Comparison of ENCODE assay signal across 27 cellular contexts in the genomic region with DNA sequence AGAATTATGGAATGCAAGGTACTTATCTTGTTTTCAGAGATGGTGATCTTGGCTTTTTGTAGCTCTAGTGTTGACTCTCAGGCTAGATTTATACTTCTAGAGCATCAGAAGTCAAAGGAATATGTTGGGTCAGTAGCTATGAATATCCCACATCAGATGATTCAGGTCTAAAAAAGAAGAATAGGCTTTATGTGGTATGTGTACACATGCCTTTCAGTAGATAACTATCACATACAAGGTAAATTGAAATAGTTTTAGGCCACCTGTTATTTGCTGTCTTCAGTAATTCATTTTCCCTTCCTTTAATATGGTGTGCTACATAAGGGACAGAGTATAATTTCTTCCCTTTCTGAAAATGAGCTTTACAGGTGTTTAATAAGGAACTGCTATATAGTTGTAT.
"Had no signal": no experiment of that assay in that cellular context is flagged by ENCODE, and none has a peak within 500 bp of the region (broad histone marks: within the 10 kb centered on the region; RNA-seq: fewer than 3 reads in every experiment).

No MANE protein-coding gene starts in this region.

- H3K4me3 Mint-ChIP-seq: naive B cell; natural killer cell; neural crest cell; stimulated activated naive B cell treated with anti-CD40 and anti-IgM and Interleukin-4, amounts not matched to agents 10 μg/mL and 1 μg/mL and 100 μg/mL, for 72 hours had no signal

- FAIRE-seq: keratinocyte, pancreas, small intestine had no signal

- H3K4me3 ChIP-seq: left lung, lower lobe of right lung, pancreas, prostate gland, stomach, testis, thyroid gland, transverse colon, upper lobe of left lung, vagina had no signal

- DNase-seq: hippocampal formation; left colon; left lung; lower lobe of right lung; mammary epithelial cell; mesenchymal stem cell; naive B cell; natural killer cell; nucleus accumbens; pancreas; posterior cingulate gyrus; right cardiac atrium; small intestine; stimulated activated CD4-positive, alpha-beta T cell treated with anti-CD3 and anti-CD28 coated beads, Interleukin-1b, Interleukin-23, amount 100 ng/mL, for 48 hours; stimulated activated CD4-positive, alpha-beta T cell treated with anti-CD3 and anti-CD28 coated beads, Interleukin-4, amount 100 ng/mL, for 1 hour; stimulated activated naive B cell treated with anti-CD40 and anti-IgM and Interleukin-4, amounts not matched to agents 10 μg/mL and 1 μg/mL and 100 μg/mL, for 72 hours; stimulated activated naive CD8-positive, alpha-beta T cell treated with anti-CD3 and anti-CD28 coated beads, Interleukin-15, Interleukin-2, amounts not matched to agents 100 U/mL and 50 U/mL, for 24 hours; stomach; testis; thyroid gland; transverse colon; upper lobe of left lung had no signal

- H3K9me3 ChIP-seq: left lung, lower lobe of right lung, pancreas, prostate gland, stomach, testis, thyroid gland, transverse colon, upper lobe of left lung, vagina had no signal

- H3K27me3 Mint-ChIP-seq: naive B cell; stimulated activated naive B cell treated with anti-CD40 and anti-IgM and Interleukin-4, amounts not matched to agents 10 μg/mL and 1 μg/mL and 100 μg/mL, for 72 hours had no signal

- H3K27me3 ChIP-seq: left lung, pancreas, stomach, testis, thyroid gland, transverse colon, upper lobe of left lung, vagina had no signal

- H3K27ac Mint-ChIP-seq: natural killer cell; stimulated activated naive B cell treated with anti-CD40 and anti-IgM and Interleukin-4, amounts not matched to agents 10 μg/mL and 1 μg/mL and 100 μg/mL, for 72 hours had no signal

- ATAC-seq: left colon; left lung; lower lobe of right lung; natural killer cell; pancreas; right cardiac atrium; sciatic nerve; stimulated activated naive B cell treated with anti-CD40 and anti-IgM and Interleukin-4, amounts not matched to agents 10 μg/mL and 1 μg/mL and 100 μg/mL, for 72 hours; stimulated activated naive CD8-positive, alpha-beta T cell treated with anti-CD3 and anti-CD28 coated beads, Interleukin-15, Interleukin-2, amounts not matched to agents 100 U/mL and 50 U/mL, for 24 hours had no signal

- H3K27ac ChIP-seq: left lung, lower lobe of right lung, pancreas, prostate gland, stomach, testis, thyroid gland, transverse colon, upper lobe of left lung, vagina had no signal

- H3K4me1 ChIP-seq: left lung, lower lobe of right lung, prostate gland, stomach, testis, thyroid gland, transverse colon, upper lobe of left lung, vagina had no signal

- H3K36me3 ChIP-seq: prostate gland, thyroid gland, transverse colon, upper lobe of left lung, vagina had no signal

- H3K4me1 Mint-ChIP-seq: naive B cell; natural killer cell; stimulated activated naive B cell treated with anti-CD40 and anti-IgM and Interleukin-4, amounts not matched to agents 10 μg/mL and 1 μg/mL and 100 μg/mL, for 72 hours had no signal

- H3K9me3 Mint-ChIP-seq: naive B cell; natural killer cell; neural crest cell; stimulated activated naive B cell treated with anti-CD40 and anti-IgM and Interleukin-4, amounts not matched to agents 10 μg/mL and 1 μg/mL and 100 μg/mL, for 72 hours had no signal
